18 cellular contexts compared by ENCODE assay signal in the genomic region with DNA sequence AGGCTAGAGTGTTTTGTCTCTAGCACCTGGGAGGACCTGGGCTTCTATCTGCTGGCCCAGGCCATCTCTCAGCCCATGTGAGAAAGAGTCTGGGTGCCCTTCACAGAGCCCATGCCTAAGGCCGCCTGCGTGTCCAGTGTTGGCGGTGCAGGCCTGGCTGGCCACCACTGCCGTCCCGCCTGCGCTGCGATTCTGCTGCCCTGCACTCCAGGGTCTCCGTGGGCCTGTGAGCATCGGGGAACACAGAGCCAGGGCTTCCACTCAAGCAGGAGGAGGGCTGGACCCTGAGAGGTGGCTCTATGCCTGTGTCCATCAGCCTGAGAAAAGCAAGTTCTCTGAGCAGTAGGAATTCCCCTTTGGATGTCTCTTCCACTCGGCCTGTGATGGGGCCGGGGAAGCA.
A peak's percentile ranks its signal among the peaks of the same experiment; 100 is the strongest.
DNase-seq lines count a peak whose midpoint lies in the region; FAIRE-seq and TF ChIP-seq lines count a peak whose summit lies in the region.
"Had no signal": no experiment of that assay in that cellular context is flagged by ENCODE, and none has a peak within 500 bp of the region (broad histone marks: within the 10 kb centered on the region; RNA-seq: fewer than 3 reads in every experiment).

No MANE protein-coding gene starts in this region.

- no peak for TF ChIP-seq EP300 in H1 (IDR thresholded peaks at IDR 0.05; ENCODE audit: borderline replicate concordance in 1 of 2, low read depth in 2 of 2, low read length in 2 of 2)

- H3K4me1 ChIP-seq in HUES6 (ENCODE audit: control insufficient read depth, insufficient read depth, low read length), result no peaks in the 10 kb centered on the region; the same call in 1 of the 2 replicates
- H3K4me1 ChIP-seq in H1 (replicated peaks in 1 of 4; ENCODE audit: control insufficient read depth in 3 of 4, insufficient read depth in 4 of 4, low read length in 3 of 4), result peaks cover 0 to 3% (median 1%) of the 10 kb centered on the region in 4 experiments; a peak in 3 of 7 replicates
- peaks cover 17% of the 10 kb centered on the region for H3K4me1 ChIP-seq in mesenchymal stem cell (ENCODE audit: control insufficient read depth, insufficient read depth, low read depth, low read length)

- H3K9ac ChIP-seq in HUES6 (ENCODE audit: low read length) (peak overlapping the region; percentile 18), H1 (replicated peaks in 1 of 4; ENCODE audit: extremely low read depth in 1 of 4, low read depth in 3 of 4, low read length in 3 of 4) (no peak overlapping the region), mesenchymal stem cell (ENCODE audit: low read length) (no peak overlapping the region)
- H3K9ac ChIP-seq: BLaER1 treated with 17β-estradiol and CSF1 and Interleukin-3, amounts not matched to agents 10 nM and 100 nM had no signal

- peaks cover 12% of the 10 kb centered on the region for H3K4me1 Mint-ChIP-seq in osteocyte (ENCODE audit: unreplicated experiment)

- 90% methylated on average over 11 of the region's 11 CpGs; no CpG with 5 or more reads in 1 of the 2 experiments for WGBS in H1 (ENCODE audit: extremely low coverage in 1 of 2, insufficient coverage in 1 of 2, insufficient read length in 1 of 2, insufficient replicate concordance in 2 of 2, low coverage in 1 of 2, low lambda C conversion rate in 2 of 2, missing lambda C conversion rate in 1 of 2), 2 experiments
- WGBS in mesenchymal stem cell, result 90% methylated on average over 11 of the region's 11 CpGs

- H2BK15ac ChIP-seq in H1 (ENCODE audit: low read length) (no peak overlapping the region), mesenchymal stem cell (ENCODE audit: low read depth, poor library complexity, severe bottlenecking) (no peak overlapping the region)

- no peak overlapping the region for H3K27ac ChIP-seq in HUES6 (ENCODE audit: low read depth, low read length)
- no peak overlapping the region for H3K27ac ChIP-seq in H1 (ENCODE audit: low read depth, low read length)
- H3K27ac ChIP-seq in mesenchymal stem cell (ENCODE audit: low read length, poor library complexity, severe bottlenecking), result no peak overlapping the region
- H3K27ac ChIP-seq in coronary artery, result no peak overlapping the region
- H3K27ac ChIP-seq: BLaER1 treated with 17β-estradiol and CSF1 and Interleukin-3, amounts not matched to agents 10 nM and 100 nM; HL-60 had no signal

- H2BK120ac ChIP-seq in H1 (replicated peaks; ENCODE audit: low read depth, low read length) (no peak overlapping the region), mesenchymal stem cell (ENCODE audit: low read depth, low read length) (no peak overlapping the region)

- TF ChIP-seq CTCF in H1 (IDR thresholded peaks at IDR 0.05; ENCODE audit: control extremely low read depth in 1 of 3, insufficient read depth in 1 of 3, low read depth in 1 of 3, low read length in 3 of 3), result no peak
- no peak for TF ChIP-seq CTCF in osteocyte (IDR thresholded peaks at IDR 0.05)
- no peak for TF ChIP-seq CTCF in coronary artery (IDR thresholded peaks at IDR 0.05)
- TF ChIP-seq CTCF in D721Med (IDR thresholded peaks at IDR 0.05; ENCODE audit: insufficient read depth, missing control alignments), result no peak

- no peaks in the 10 kb centered on the region for H3K79me2 ChIP-seq in H1 (ENCODE audit: control insufficient read depth in 1 of 2, insufficient read depth in 2 of 2, low read length in 2 of 2)

- CTCF ChIA-PET in H1 (lab: Charles Lee; ENCODE audit: partially characterized antibody), result interaction anchor here (0.6 to 1.2 kb wide), 2 partner anchors 60 to 69 kb away, joined by 3 read pairs; no protein-coding TSS in a partner anchor

- DNase-seq in H1 (ENCODE audit: low read depth in 1 of 2, low spot score in 2 of 2), result no peak
- no peak for DNase-seq in mesenchymal stem cell
- no peak for DNase-seq in osteocyte (ENCODE audit: extremely low spot score, unreplicated experiment)
- no peak for DNase-seq in coronary artery (ENCODE audit: low spot score)
- no peak for DNase-seq in D721Med (ENCODE audit: insufficient read length, low spot score)
- DNase-seq in RPMI8226, result no peak
- no peak for DNase-seq in SIG-M5 treated with dmso at 0.1 percent for 504 hours (lab: John Stamatoyannopoulos, UW; ENCODE audit: unreplicated experiment)
- DNase-seq: CD8-positive, alpha-beta memory T cell; COR-L47; GF-D8; HCEC 1CT; KBM-7 had no signal

- POLR2A ChIA-PET in H1 (lab: Charles Lee; ENCODE audit: partially characterized antibody), result no interaction called here

- H4K5ac ChIP-seq in H1 (ENCODE audit: insufficient read length, low read depth, low read length), result no peak overlapping the region

- TF ChIP-seq POLR2A in H1 (IDR thresholded peaks at IDR 0.05; ENCODE audit: control extremely low read depth in 1 of 2, low read depth in 2 of 2, low read length in 2 of 2), result no peak

- no peak overlapping the region for H4K8ac ChIP-seq in H1 (ENCODE audit: extremely low read depth, insufficient read depth, low read length)
- no peak overlapping the region for H4K8ac ChIP-seq in mesenchymal stem cell (ENCODE audit: low read length)

- no peaks in the 10 kb centered on the region for H3K9me3 Mint-ChIP-seq in osteocyte (ENCODE audit: unreplicated experiment)
- H3K9me3 Mint-ChIP-seq: CD8-positive, alpha-beta memory T cell; IgD-negative memory B cell had no signal

- H3K23me2 ChIP-seq in H1 (ENCODE audit: low read depth, low read length), result no peaks in the 10 kb centered on the region; the same call in 1 of the 2 replicates

- H4K20me1 ChIP-seq in H1 (replicated peaks in 1 of 2; ENCODE audit: control insufficient read depth in 1 of 2, insufficient read depth in 2 of 2, low read length in 2 of 2), result no peaks in the 10 kb centered on the region

- no peak for TF ChIP-seq RAD21 in H1 (IDR thresholded peaks at IDR 0.05 in 1 of 2, conservative IDR thresholded peaks at IDR 0.05 in 1 of 2; ENCODE audit: low read depth in 2 of 2, low read length in 2 of 2)

- no peaks in the 10 kb centered on the region for H3K27me3 Mint-ChIP-seq in osteocyte (ENCODE audit: unreplicated experiment)
- H3K27me3 Mint-ChIP-seq: B cell had no signal

- H3K14ac ChIP-seq in H1 (ENCODE audit: insufficient read length), result no peak overlapping the region
- no peak overlapping the region for H3K14ac ChIP-seq in mesenchymal stem cell (ENCODE audit: low read length in 2 of 2)

- H3K4ac ChIP-seq in H1 (replicated peaks; ENCODE audit: insufficient read length, low read depth, low read length) (no peak overlapping the region), mesenchymal stem cell (ENCODE audit: low read depth in 1 of 2, low read length in 2 of 2) (no peak overlapping the region)

- no peaks in the 10 kb centered on the region for H3K79me1 ChIP-seq in H1 (ENCODE audit: low read depth, low read length)
- peaks cover 13% of the 10 kb centered on the region for H3K79me1 ChIP-seq in mesenchymal stem cell (replicated peaks; ENCODE audit: low read length, poor library complexity, severe bottlenecking)

- no peak overlapping the region for H3K56ac ChIP-seq in H1 (replicated peaks; ENCODE audit: insufficient read length, low read depth, low read length)

- H2BK5ac ChIP-seq in H1 (ENCODE audit: low read depth, low read length) (no peak overlapping the region), mesenchymal stem cell (ENCODE audit: low read depth, low read length, poor library complexity, severe bottlenecking) (no peak overlapping the region)

- H2BK12ac ChIP-seq in H1 (ENCODE audit: low read depth, low read length), result no peak overlapping the region
- H2BK12ac ChIP-seq in mesenchymal stem cell (ENCODE audit: low read length in 2 of 2), result no peak overlapping the region

- peak overlapping the region; percentile 27 for H3K27ac Mint-ChIP-seq in osteocyte (ENCODE audit: unreplicated experiment)
- H3K27ac Mint-ChIP-seq: B cell; CD8-positive, alpha-beta memory T cell had no signal

- H3K27me3 ChIP-seq in HUES6 (ENCODE audit: control insufficient read depth, insufficient read depth, low read length) (no peaks in the 10 kb centered on the region), H1 (replicated peaks in 1 of 4; ENCODE audit: control insufficient read depth in 3 of 4, extremely low read depth in 1 of 4, insufficient read depth in 3 of 4, low read length in 3 of 4) (no peaks in the 10 kb centered on the region), mesenchymal stem cell (ENCODE audit: control insufficient read depth in 1 of 2, insufficient read depth in 1 of 2, low read length in 2 of 2) (no peaks in the 10 kb centered on the region)
- H3K27me3 ChIP-seq: BLaER1 treated with 17β-estradiol and CSF1 and Interleukin-3, amounts not matched to agents 10 nM and 100 nM had no signal

- no peak overlapping the region for H3K18ac ChIP-seq in H1 (ENCODE audit: extremely low read depth, low read length)
- H3K18ac ChIP-seq in mesenchymal stem cell (ENCODE audit: low read depth in 1 of 2, low read length in 2 of 2), result no peak overlapping the region

- H3K36me3 Mint-ChIP-seq in osteocyte (ENCODE audit: unreplicated experiment), result peaks cover 60% of the 10 kb centered on the region
- H3K36me3 Mint-ChIP-seq: CD8-positive, alpha-beta memory T cell; IgD-negative memory B cell had no signal

- no peak overlapping the region for H2AFZ ChIP-seq in H1 (ENCODE audit: low read length)
- no peak overlapping the region for H2AFZ ChIP-seq in mesenchymal stem cell (ENCODE audit: low read depth, low read length)

- H3K23ac ChIP-seq in H1 (ENCODE audit: insufficient read length), result no peak overlapping the region
- no peak overlapping the region for H3K23ac ChIP-seq in mesenchymal stem cell (ENCODE audit: low read length in 2 of 2)

- H3K9me3 ChIP-seq in HUES6 (ENCODE audit: control insufficient read depth, insufficient read depth, low read depth, low read length) (no peaks in the 10 kb centered on the region), H1 (ENCODE audit: insufficient read depth in 2 of 2, low read depth in 1 of 2, low read length in 1 of 2) (no peaks in the 10 kb centered on the region), mesenchymal stem cell (ENCODE audit: control insufficient read depth, low read length) (no peaks in the 10 kb centered on the region)

- H2AK5ac ChIP-seq in H1 (ENCODE audit: low read depth, low read length) (no peak overlapping the region), mesenchymal stem cell (ENCODE audit: low read length, severe bottlenecking) (no peak overlapping the region)

- no peak for FAIRE-seq in H1 (lab: Jason Lieb, UNC)
- FAIRE-seq in D721Med (lab: Jason Lieb, UNC), result no peak
- FAIRE-seq: HepG2 had no signal

- peak overlapping the region; percentile 37 for H4K91ac ChIP-seq in H1 (replicated peaks; ENCODE audit: insufficient read length, low read length)
- peak overlapping the region; percentile 8 for H4K91ac ChIP-seq in mesenchymal stem cell (ENCODE audit: low read length)

- H3K4me3 ChIP-seq in HUES6 (ENCODE audit: low read depth, low read length), result no peak overlapping the region
- no peak overlapping the region for H3K4me3 ChIP-seq in H1 (ENCODE audit: extremely low read depth in 1 of 4, insufficient read depth in 2 of 4, low read depth in 3 of 4, low read length in 4 of 4)
- no peak overlapping the region for H3K4me3 ChIP-seq in mesenchymal stem cell (ENCODE audit: insufficient read depth in 1 of 2, low read depth in 1 of 2, low read length in 2 of 2)
- H3K4me3 ChIP-seq in coronary artery, result no peak overlapping the region
- H3K4me3 ChIP-seq: BLaER1 treated with 17β-estradiol and CSF1 and Interleukin-3, amounts not matched to agents 10 nM and 100 nM had no signal

- H2BK20ac ChIP-seq in H1 (ENCODE audit: low read length), result no peak overlapping the region

- H3K4me3 Mint-ChIP-seq in osteocyte (ENCODE audit: unreplicated experiment), result no peak overlapping the region
- H3K4me3 Mint-ChIP-seq: B cell; CD8-positive, alpha-beta memory T cell; IgD-negative memory B cell had no signal

- peaks cover 86% of the 10 kb centered on the region for H3K36me3 ChIP-seq in HUES6 (ENCODE audit: control insufficient read depth, insufficient read depth, low read length)
- peaks cover 0 to 6% (median 4%) of the 10 kb centered on the region in 4 experiments; a peak in 4 of 8 replicates for H3K36me3 ChIP-seq in H1 (ENCODE audit: control insufficient read depth in 2 of 4, insufficient read depth in 4 of 4, low read length in 3 of 4)
- peaks cover 45 to 84% of the 10 kb centered on the region in 2 experiments for H3K36me3 ChIP-seq in mesenchymal stem cell (ENCODE audit: control insufficient read depth in 1 of 2, insufficient read depth in 2 of 2, low read depth in 1 of 2, low read length in 2 of 2)
- H3K36me3 ChIP-seq: BLaER1 treated with 17β-estradiol and CSF1 and Interleukin-3, amounts not matched to agents 10 nM and 100 nM had no signal

- H3K4me2 ChIP-seq in H1 (ENCODE audit: insufficient read depth in 1 of 2, low read depth in 2 of 2, low read length in 2 of 2), result no peak overlapping the region
- no peak overlapping the region for H3K4me2 ChIP-seq in mesenchymal stem cell (ENCODE audit: low read length, poor library complexity, severe bottlenecking)
